1 cellular context compared by ENCODE assay signal in genomic region chr5:142024771-142025304, GRCh38.
TF ChIP-seq lines count a peak whose summit lies in the region.

No MANE protein-coding gene starts in this region.

TF ChIP-seq in HEK293, 187 proteins besides CTCF, POLR2A, EP300 and RAD21 (continued from another document and continues in another):
- no peak for TF ChIP-seq AEBP2 (tag by site-specific recombination; IDR thresholded peaks at IDR 0.05; ENCODE audit: borderline replicate concordance)
- TF ChIP-seq ZNF449 (tag by site-specific recombination; IDR thresholded peaks at IDR 0.05): no peak
- TF ChIP-seq TSHZ1 (tag by site-specific recombination; IDR thresholded peaks at IDR 0.05; ENCODE audit: borderline replicate concordance): peak; percentile 78; the same call in 1 of the 2 replicates
- no peak for TF ChIP-seq HOXD13 (CRISPR knock-in tag; IDR thresholded peaks at IDR 0.05; ENCODE audit: borderline replicate concordance)
- no peak for TF ChIP-seq ZNF571 (tag by site-specific recombination; IDR thresholded peaks at IDR 0.05)
- peak; percentile 96 for TF ChIP-seq ZNF518A (tag by site-specific recombination; conservative IDR thresholded peaks at IDR 0.05; ENCODE audit: low read depth)
- TF ChIP-seq KLF16 (tag by site-specific recombination; IDR thresholded peaks at IDR 0.05): no peak
- TF ChIP-seq ZNF391 (tag by site-specific recombination; IDR thresholded peaks at IDR 0.05; ENCODE audit: borderline replicate concordance, low read depth): no peak
- TF ChIP-seq ATF2 (tag by site-specific recombination; IDR thresholded peaks at IDR 0.05; ENCODE audit: low read depth): no peak
- TF ChIP-seq PATZ1 (tag by site-specific recombination; IDR thresholded peaks at IDR 0.05): peak; percentile 76
- no peak for TF ChIP-seq ZNF658 (tag by site-specific recombination; IDR thresholded peaks at IDR 0.05)
- TF ChIP-seq ZNF248 (tag by site-specific recombination; IDR thresholded peaks at IDR 0.05): no peak
- TF ChIP-seq GLI4 (tag by site-specific recombination; IDR thresholded peaks at IDR 0.05): no peak
- no peak for TF ChIP-seq ZNF645 (tag by site-specific recombination; IDR thresholded peaks at IDR 0.05)
- no peak for TF ChIP-seq ZNF701 (tag by site-specific recombination; IDR thresholded peaks at IDR 0.05)
- peak; percentile 70 for TF ChIP-seq ZXDB (tag by site-specific recombination; IDR thresholded peaks at IDR 0.05)
- no peak for TF ChIP-seq ZIC2 (tag by site-specific recombination; IDR thresholded peaks at IDR 0.05)
- TF ChIP-seq ZNF138 (tag by site-specific recombination; IDR thresholded peaks at IDR 0.05; ENCODE audit: borderline replicate concordance): no peak
- peak; percentile 98 for TF ChIP-seq ZNF600 (tag by site-specific recombination; IDR thresholded peaks at IDR 0.05)
- TF ChIP-seq ZBTB26 (tag by site-specific recombination; optimal IDR thresholded peaks at IDR 0.05): no peak
- no peak for TF ChIP-seq ZNF280D (tag by site-specific recombination; IDR thresholded peaks at IDR 0.05)
- TF ChIP-seq ZSCAN16 (tag by site-specific recombination; IDR thresholded peaks at IDR 0.05): no peak
- no peak for TF ChIP-seq ZNF112 (tag by site-specific recombination; IDR thresholded peaks at IDR 0.05)
- no peak for TF ChIP-seq GLI2 (tag by site-specific recombination; IDR thresholded peaks at IDR 0.05; ENCODE audit: borderline replicate concordance, low read depth)
- peak; percentile 68; the same call in 1 of the 2 replicates for TF ChIP-seq ZBTB21 (tag by site-specific recombination; IDR thresholded peaks at IDR 0.05)
- TF ChIP-seq ZNF785 (tag by site-specific recombination; IDR thresholded peaks at IDR 0.05): no peak
- no peak for TF ChIP-seq ZNF521 (tag by site-specific recombination; IDR thresholded peaks at IDR 0.05)
- TF ChIP-seq ZNF580 (tag by site-specific recombination; IDR thresholded peaks at IDR 0.05): peak; percentile 98
- TF ChIP-seq ZNF560 (tag by site-specific recombination; IDR thresholded peaks at IDR 0.05; ENCODE audit: borderline replicate concordance): no peak
- no peak for TF ChIP-seq ZNF704 (tag by site-specific recombination; IDR thresholded peaks at IDR 0.05)
- TF ChIP-seq ZNF423 (tag by site-specific recombination; IDR thresholded peaks at IDR 0.05): no peak
